ENCODE assay signal across 1 cellular context in the genomic region with DNA sequence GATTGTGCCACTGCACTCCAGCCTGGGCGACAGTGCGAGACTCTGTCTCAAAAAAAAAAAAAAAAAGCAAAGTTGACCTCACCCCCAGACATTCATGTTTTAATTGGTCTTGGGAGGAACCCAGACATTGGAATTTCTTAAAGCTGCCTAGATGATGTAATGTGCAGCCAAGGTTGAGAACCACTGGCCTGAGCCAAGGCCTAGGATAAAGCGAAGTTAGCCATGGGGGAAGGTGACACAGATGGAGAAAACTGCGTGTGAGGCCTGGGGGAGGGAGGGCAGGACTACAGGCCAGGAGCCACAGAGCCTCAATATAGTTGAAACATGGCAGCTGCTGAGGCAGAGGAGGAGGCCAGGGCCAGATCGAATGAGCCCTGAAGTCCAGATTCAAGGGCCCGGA.
TF ChIP-seq lines count a peak whose summit lies in the region.

No MANE protein-coding gene starts in this region.

TF ChIP-seq in K562, 482 proteins besides CTCF, POLR2A, EP300 and RAD21:
- TF ChIP-seq ZNF24 (IDR thresholded peaks at IDR 0.05) (no peak), HNRNPLL (IDR thresholded peaks at IDR 0.05; ENCODE audit: low read depth, low read length, poor library complexity, severe bottlenecking) (no peak), KDM2B (CRISPR knock-in tag; IDR thresholded peaks at IDR 0.05) (no peak), CEBPG (CRISPR knock-in tag; IDR thresholded peaks at IDR 0.05) (peak; percentile 47; the same call in 1 of the 2 replicates), CEBPG (tag; conservative IDR thresholded peaks at IDR 0.05 in 1 of 2, IDR thresholded peaks at IDR 0.05 in 1 of 2) (0 out of 4 replicates have a peak, but pooled peaks of 1 of the 2 experiments have one; percentile 49), ZNF146 (CRISPR knock-in tag; IDR thresholded peaks at IDR 0.05; ENCODE audit: unreplicated experiment) (no peak), ELF1 (tag; IDR thresholded peaks at IDR 0.05) (no peak), SMAD4 (CRISPR knock-in tag; conservative IDR thresholded peaks at IDR 0.05) (0 out of 2 replicates have a peak, but pooled peaks have one; percentile 41), ZNF699 (CRISPR knock-in tag; IDR thresholded peaks at IDR 0.05; ENCODE audit: insufficient replicate concordance) (no peak), MAFG (tag; conservative IDR thresholded peaks at IDR 0.05) (no peak), TCF7L2 (IDR thresholded peaks at IDR 0.05; ENCODE audit: low read depth, low read length) (no peak), ZNF766 (CRISPR knock-in tag; conservative IDR thresholded peaks at IDR 0.05) (no peak), FIP1L1 (IDR thresholded peaks at IDR 0.05; ENCODE audit: low read depth, low read length, poor library complexity, severe bottlenecking) (no peak), ZNF274 (IDR thresholded peaks at IDR 0.05; ENCODE audit: borderline replicate concordance, low read depth, low read length) (no peak), CXXC5 (CRISPR knock-in tag; IDR thresholded peaks at IDR 0.05) (peak; percentile 42; the same call in 1 of the 2 replicates), POLR3A (IDR thresholded peaks at IDR 0.05; ENCODE audit: borderline replicate concordance, extremely low read depth, insufficient read depth, insufficient read length) (no peak), ZBTB17 (CRISPR knock-in tag; IDR thresholded peaks at IDR 0.05) (no peak), ETV6 (IDR thresholded peaks at IDR 0.05; ENCODE audit: borderline replicate concordance in 1 of 2, low read depth in 2 of 2, low read length in 1 of 2) (no peak), ETV6 (CRISPR knock-in tag; IDR thresholded peaks at IDR 0.05; ENCODE audit: borderline replicate concordance) (no peak), ZFX (CRISPR knock-in tag; IDR thresholded peaks at IDR 0.05) (no peak)
- TF ChIP-seq, protein P1, sequence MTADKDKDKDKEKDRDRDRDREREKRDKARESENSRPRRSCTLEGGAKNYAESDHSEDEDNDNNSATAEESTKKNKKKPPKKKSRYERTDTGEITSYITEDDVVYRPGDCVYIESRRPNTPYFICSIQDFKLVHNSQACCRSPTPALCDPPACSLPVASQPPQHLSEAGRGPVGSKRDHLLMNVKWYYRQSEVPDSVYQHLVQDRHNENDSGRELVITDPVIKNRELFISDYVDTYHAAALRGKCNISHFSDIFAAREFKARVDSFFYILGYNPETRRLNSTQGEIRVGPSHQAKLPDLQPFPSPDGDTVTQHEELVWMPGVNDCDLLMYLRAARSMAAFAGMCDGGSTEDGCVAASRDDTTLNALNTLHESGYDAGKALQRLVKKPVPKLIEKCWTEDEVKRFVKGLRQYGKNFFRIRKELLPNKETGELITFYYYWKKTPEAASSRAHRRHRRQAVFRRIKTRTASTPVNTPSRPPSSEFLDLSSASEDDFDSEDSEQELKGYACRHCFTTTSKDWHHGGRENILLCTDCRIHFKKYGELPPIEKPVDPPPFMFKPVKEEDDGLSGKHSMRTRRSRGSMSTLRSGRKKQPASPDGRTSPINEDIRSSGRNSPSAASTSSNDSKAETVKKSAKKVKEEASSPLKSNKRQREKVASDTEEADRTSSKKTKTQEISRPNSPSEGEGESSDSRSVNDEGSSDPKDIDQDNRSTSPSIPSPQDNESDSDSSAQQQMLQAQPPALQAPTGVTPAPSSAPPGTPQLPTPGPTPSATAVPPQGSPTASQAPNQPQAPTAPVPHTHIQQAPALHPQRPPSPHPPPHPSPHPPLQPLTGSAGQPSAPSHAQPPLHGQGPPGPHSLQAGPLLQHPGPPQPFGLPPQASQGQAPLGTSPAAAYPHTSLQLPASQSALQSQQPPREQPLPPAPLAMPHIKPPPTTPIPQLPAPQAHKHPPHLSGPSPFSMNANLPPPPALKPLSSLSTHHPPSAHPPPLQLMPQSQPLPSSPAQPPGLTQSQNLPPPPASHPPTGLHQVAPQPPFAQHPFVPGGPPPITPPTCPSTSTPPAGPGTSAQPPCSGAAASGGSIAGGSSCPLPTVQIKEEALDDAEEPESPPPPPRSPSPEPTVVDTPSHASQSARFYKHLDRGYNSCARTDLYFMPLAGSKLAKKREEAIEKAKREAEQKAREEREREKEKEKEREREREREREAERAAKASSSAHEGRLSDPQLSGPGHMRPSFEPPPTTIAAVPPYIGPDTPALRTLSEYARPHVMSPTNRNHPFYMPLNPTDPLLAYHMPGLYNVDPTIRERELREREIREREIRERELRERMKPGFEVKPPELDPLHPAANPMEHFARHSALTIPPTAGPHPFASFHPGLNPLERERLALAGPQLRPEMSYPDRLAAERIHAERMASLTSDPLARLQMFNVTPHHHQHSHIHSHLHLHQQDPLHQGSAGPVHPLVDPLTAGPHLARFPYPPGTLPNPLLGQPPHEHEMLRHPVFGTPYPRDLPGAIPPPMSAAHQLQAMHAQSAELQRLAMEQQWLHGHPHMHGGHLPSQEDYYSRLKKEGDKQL (CRISPR knock-in tag; IDR thresholded peaks at IDR 0.05; ENCODE audit: borderline replicate concordance) = no peak
- TF ChIP-seq, protein P2, sequence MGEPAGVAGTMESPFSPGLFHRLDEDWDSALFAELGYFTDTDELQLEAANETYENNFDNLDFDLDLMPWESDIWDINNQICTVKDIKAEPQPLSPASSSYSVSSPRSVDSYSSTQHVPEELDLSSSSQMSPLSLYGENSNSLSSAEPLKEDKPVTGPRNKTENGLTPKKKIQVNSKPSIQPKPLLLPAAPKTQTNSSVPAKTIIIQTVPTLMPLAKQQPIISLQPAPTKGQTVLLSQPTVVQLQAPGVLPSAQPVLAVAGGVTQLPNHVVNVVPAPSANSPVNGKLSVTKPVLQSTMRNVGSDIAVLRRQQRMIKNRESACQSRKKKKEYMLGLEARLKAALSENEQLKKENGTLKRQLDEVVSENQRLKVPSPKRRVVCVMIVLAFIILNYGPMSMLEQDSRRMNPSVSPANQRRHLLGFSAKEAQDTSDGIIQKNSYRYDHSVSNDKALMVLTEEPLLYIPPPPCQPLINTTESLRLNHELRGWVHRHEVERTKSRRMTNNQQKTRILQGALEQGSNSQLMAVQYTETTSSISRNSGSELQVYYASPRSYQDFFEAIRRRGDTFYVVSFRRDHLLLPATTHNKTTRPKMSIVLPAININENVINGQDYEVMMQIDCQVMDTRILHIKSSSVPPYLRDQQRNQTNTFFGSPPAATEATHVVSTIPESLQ (CRISPR knock-in tag; IDR thresholded peaks at IDR 0.05) = no peak
TF ChIP-seq in K562: peak in this region for 3.
